ENCODE assay signal across 21 cellular contexts in genomic region chr9:95940265-95940664, GRCh38.
DNase-seq lines count a peak whose midpoint lies in the region; ATAC-seq, FAIRE-seq and TF ChIP-seq lines count a peak whose summit lies in the region.
"Had no signal": no experiment of that assay in that cellular context is flagged by ENCODE, and none has a peak within 500 bp of the region (broad histone marks: within the 10 kb centered on the region; RNA-seq: fewer than 3 reads in every experiment).

No MANE protein-coding gene starts in this region.

- H3K4me1 Mint-ChIP-seq in activated CD4-positive, alpha-beta T cell treated with anti-CD3 and anti-CD28 coated beads for 36 hours = no peaks in the 10 kb centered on the region

- CTCF ChIA-PET in activated CD4-positive, alpha-beta T cell treated with anti-CD3 and anti-CD28 coated beads for 36 hours (lab: Charles Lee) = interaction anchor here (1.0 kb wide), 1 partner anchor 10 kb away, joined by 3 read pairs; no protein-coding TSS in a partner anchor

- peak; percentile 17 for FAIRE-seq in keratinocyte (lab: Jason Lieb, UNC)
- FAIRE-seq: HTR-8/SVneo had no signal

- peaks cover 82% of the 10 kb centered on the region for H3K36me3 Mint-ChIP-seq in activated CD4-positive, alpha-beta T cell treated with anti-CD3 and anti-CD28 coated beads for 36 hours (ENCODE audit: low read depth)

- peaks cover 11% of the 10 kb centered on the region for H3K9me3 Mint-ChIP-seq in activated CD4-positive, alpha-beta T cell treated with anti-CD3 and anti-CD28 coated beads for 36 hours (ENCODE audit: low read depth)

- H3K79me2 ChIP-seq in keratinocyte (ENCODE audit: control insufficient read depth, insufficient read depth, low read length) = no peaks in the 10 kb centered on the region

- H3K9me1 ChIP-seq in keratinocyte (ENCODE audit: control insufficient read depth, extremely low read depth, insufficient read depth, low read length) = no peaks in the 10 kb centered on the region

- POLR2A ChIA-PET in activated CD4-positive, alpha-beta T cell treated with anti-CD3 and anti-CD28 coated beads for 36 hours (lab: Charles Lee) = no interaction called here

- peaks cover 3 to 14% of the 10 kb centered on the region in 2 experiments for H3K36me3 ChIP-seq in keratinocyte (ENCODE audit: control insufficient read depth in 2 of 2, extremely low read depth in 1 of 2, insufficient read depth in 2 of 2, low read length in 2 of 2)

- H3K4me3 Mint-ChIP-seq in activated CD4-positive, alpha-beta T cell treated with anti-CD3 and anti-CD28 coated beads for 36 hours = no peak overlapping the region
- H3K4me3 Mint-ChIP-seq: CD4-positive, alpha-beta T cell had no signal

- dilution Hi-C loops in keratinocyte (cut with MboI; ENCODE audit: extremely low pct_ligation_motif_present, low sequenced_read_pairs) = no loop called here

- H2AFZ ChIP-seq in keratinocyte (ENCODE audit: control insufficient read depth, low read length) = no peak overlapping the region

- no peak overlapping the region for H3K4me2 ChIP-seq in keratinocyte (ENCODE audit: control insufficient read depth, extremely low read depth, insufficient read depth, low read depth, low read length)
- H3K4me2 ChIP-seq: KMS-11 had no signal

- H3K4me3 ChIP-seq in keratinocyte (ENCODE audit: control insufficient read depth in 2 of 3, extremely low read depth in 1 of 3, insufficient read depth in 2 of 3, low read depth in 1 of 3, low read length in 3 of 3) = no peak overlapping the region
- H3K4me3 ChIP-seq: Peyer's patch had no signal

- DNase-seq in LHCN-M2 (ENCODE audit: low read depth) = peak; percentile 10
- DNase-seq in keratinocyte (ENCODE audit: low read depth, low spot score) = no peak
- DNase-seq in amniotic stem cell (lab: John Stamatoyannopoulos, UW) = no peak
- DNase-seq in left ventricle myocardium superior = no peak
- DNase-seq in activated gamma-delta T cell treated with Interleukin-2 at 50 U/mL for 16 hours = no peak
- DNase-seq in activated CD4-positive, alpha-beta T cell treated with anti-CD3 and anti-CD28 coated beads for 36 hours = no peak
- DNase-seq: CD4-positive, alpha-beta T cell; COR-L47; DMS79; NCI-H1105; NCI-H146; NCI-H2081; NCI-H2171; NCI-H345; NCI-H524; NCI-H774; Peyer's patch had no signal

- intact Hi-C loops in left ventricle myocardium superior (cut with micrococcal nuclease) = no loop called here
- intact Hi-C loops in activated CD4-positive, alpha-beta T cell treated with anti-CD3 and anti-CD28 coated beads for 36 hours (cut with DNase I, micrococcal nuclease) = no loop called here

- no peaks in the 10 kb centered on the region for H3K27me3 ChIP-seq in keratinocyte (ENCODE audit: control insufficient read depth, extremely low read depth, insufficient read depth, low read length)
- H3K27me3 ChIP-seq: Peyer's patch had no signal

- H3K9me3 ChIP-seq in keratinocyte (ENCODE audit: control insufficient read depth, low read depth, low read length) = no peaks in the 10 kb centered on the region
- H3K9me3 ChIP-seq: Peyer's patch had no signal

- no peak for ATAC-seq in left ventricle myocardium superior
- ATAC-seq in activated CD4-positive, alpha-beta T cell treated with anti-CD3 and anti-CD28 coated beads for 36 hours = no peak
- ATAC-seq: HCT116 had no signal

- H4K20me1 ChIP-seq in keratinocyte (ENCODE audit: control insufficient read depth, extremely low read depth, insufficient read depth, low read length) = no peaks in the 10 kb centered on the region

- no peak for TF ChIP-seq CTCF in keratinocyte (optimal IDR thresholded peaks at IDR 0.05 in 1 of 3, IDR thresholded peaks at IDR 0.05 in 1 of 3, conservative IDR thresholded peaks at IDR 0.05 in 1 of 3; ENCODE audit: extremely low read depth in 1 of 3, insufficient read depth in 2 of 3, low read length in 3 of 3)

- no peak overlapping the region for H3K9ac ChIP-seq in keratinocyte (ENCODE audit: control insufficient read depth, extremely low read depth, insufficient read depth, low read length)
- H3K9ac ChIP-seq: KMS-11 had no signal

- H3K4me1 ChIP-seq in keratinocyte (ENCODE audit: control insufficient read depth, extremely low read depth, insufficient read depth, low read length) = peaks cover 5% of the 10 kb centered on the region
- H3K4me1 ChIP-seq: Peyer's patch had no signal

- H3K27me3 Mint-ChIP-seq in activated CD4-positive, alpha-beta T cell treated with anti-CD3 and anti-CD28 coated beads for 36 hours = no peaks in the 10 kb centered on the region
- H3K27me3 Mint-ChIP-seq: CD4-positive, alpha-beta T cell had no signal

- no peak overlapping the region for H3K27ac Mint-ChIP-seq in activated CD4-positive, alpha-beta T cell treated with anti-CD3 and anti-CD28 coated beads for 36 hours
- H3K27ac Mint-ChIP-seq: CD4-positive, alpha-beta T cell had no signal

- H3K27ac ChIP-seq in cingulate gyrus (ENCODE audit: low read depth, low read length) = peak overlapping the region; percentile 13
- H3K27ac ChIP-seq in keratinocyte (ENCODE audit: control insufficient read depth, insufficient read depth, low read length) = no peak overlapping the region
- H3K27ac ChIP-seq: KMS-11, Peyer's patch had no signal
